Comparison of ENCODE assay signal across 8 cellular contexts in genomic region chr10:73786512-73786885, GRCh38. TPM values are rescaled to one million over a fixed set of nuclear protein-coding genes. Genes with fewer than 3 reads are reported as not detected.
DNase-seq lines count a peak whose midpoint lies in the region; ATAC-seq and TF ChIP-seq lines count a peak whose summit lies in the region.

No MANE protein-coding gene starts in this region.

- no peak overlapping the region for H3K18ac ChIP-seq in trophoblast cell (ENCODE audit: low read length)

- intact Hi-C loops in PC-3 (cut with micrococcal nuclease), result loop anchor here (5.0 kb wide), 1 partner anchor 134 kb away; no protein-coding TSS in a partner anchor

- H3K4me3 ChIP-seq in DOHH2 (ENCODE audit: low read length) (peak overlapping the region; percentile 97), PC-3 (ENCODE audit: low read length) (peak overlapping the region; percentile 80), esophagus (ENCODE audit: low read depth in 1 of 2, low read length in 2 of 2) (peak overlapping the region; percentile 89 to 93), trophoblast cell (ENCODE audit: low read depth, low read length) (peak overlapping the region; percentile 84)

- H3K27ac ChIP-seq in DOHH2 (ENCODE audit: low read depth, low read length), result peak overlapping the region; percentile 77; the same call in 1 of the 2 replicates
- no peak overlapping the region for H3K27ac ChIP-seq in PC-3 (ENCODE audit: low read length)
- peak overlapping the region; percentile 89 to 97 for H3K27ac ChIP-seq in esophagus (ENCODE audit: low read depth in 2 of 2, low read length in 1 of 2)
- no peak overlapping the region for H3K27ac ChIP-seq in trophoblast cell (ENCODE audit: low read depth, low read length)

- WGBS in esophagus, 2 donors, result 5 to 6% methylated on average over 2 of the region's 2 CpGs
- WGBS in trophoblast cell (ENCODE audit: extremely low coverage, insufficient coverage, insufficient read length), result no CpG with 5 or more reads among the region's 2 CpGs

- H3K9me2 ChIP-seq in DOHH2 (replicated peaks; ENCODE audit: control insufficient read depth, low read length) (no peaks in the 10 kb centered on the region), PC-3 (replicated peaks; ENCODE audit: low read length) (no peaks in the 10 kb centered on the region)

- H3K4ac ChIP-seq in trophoblast cell (ENCODE audit: low read depth, low read length), result peak overlapping the region; percentile 77

- peak overlapping the region; percentile 99 for H3K4me2 ChIP-seq in DOHH2 (ENCODE audit: low read length)
- H3K4me2 ChIP-seq in PC-3 (ENCODE audit: low read length), result peak overlapping the region; percentile 85
- H3K4me2 ChIP-seq in trophoblast cell (ENCODE audit: low read length), result peak overlapping the region; percentile 77

- no peak overlapping the region for H2BK120ac ChIP-seq in trophoblast cell (ENCODE audit: insufficient read depth, low read length, poor library complexity)

- POLR2A ChIA-PET in PC-3 (lab: Charles Lee; ENCODE audit: unreplicated experiment), result interaction anchor here (0.5 to 0.9 kb wide), 3 partner anchors 8 to 270 kb away, joined by 3 to 4 read pairs (median 3); a partner anchor contains a TSS

- H2BK5ac ChIP-seq in trophoblast cell (ENCODE audit: low read depth, low read length, poor library complexity), result no peak overlapping the region

- no peak overlapping the region for H3K14ac ChIP-seq in trophoblast cell (ENCODE audit: low read length)

- no peak for TF ChIP-seq CTCF in DOHH2 (IDR thresholded peaks at IDR 0.05; ENCODE audit: low read depth, low read length, poor library complexity, severe bottlenecking)
- 0 out of 2 replicates have a peak, but pooled peaks have one; percentile 47 for TF ChIP-seq CTCF in PC-3 (conservative IDR thresholded peaks at IDR 0.05; ENCODE audit: low read depth, low read length)

- H3K9ac ChIP-seq in PC-3 (ENCODE audit: low read length), result peak overlapping the region; percentile 69
- no peak overlapping the region for H3K9ac ChIP-seq in trophoblast cell (ENCODE audit: low read length)

- in situ Hi-C loops in KBM-7 (cut with MboI; ENCODE audit: low pct_unique_long_range_greater_than_20kb, low sequenced_read_pairs), result no loop called here

- H3K79me2 ChIP-seq in DOHH2 (ENCODE audit: control insufficient read depth, low read length), result peaks cover 53% of the 10 kb centered on the region
- peaks cover 64% of the 10 kb centered on the region for H3K79me2 ChIP-seq in PC-3 (ENCODE audit: low read length)
- peaks cover 17% of the 10 kb centered on the region for H3K79me2 ChIP-seq in trophoblast cell (ENCODE audit: control insufficient read depth, insufficient read depth, low read length, poor library complexity)

- no peak overlapping the region for H3K23ac ChIP-seq in trophoblast cell (ENCODE audit: low read length)

- H4K12ac ChIP-seq in trophoblast cell (ENCODE audit: low read depth, low read length), result no peak overlapping the region

- H2AK5ac ChIP-seq in trophoblast cell (ENCODE audit: low read length), result no peak overlapping the region

- no peak for ATAC-seq in PC-3
- ATAC-seq in HG03354 (IDR thresholded peaks at IDR 0.05; ENCODE audit: poor library complexity, severe bottlenecking, unreplicated experiment), result no peak

- 0 out of 2 replicates have a peak, but pooled peaks cover 6% of the 10 kb centered on the region for H4K20me1 ChIP-seq in DOHH2 (ENCODE audit: control insufficient read depth, insufficient read depth, low read depth, low read length)
- H4K20me1 ChIP-seq in PC-3 (ENCODE audit: low read length), result 0 out of 2 replicates have a peak, but pooled peaks cover 11% of the 10 kb centered on the region

- H3K27me3 ChIP-seq in DOHH2 (ENCODE audit: control insufficient read depth, low read length), result no peaks in the 10 kb centered on the region
- no peaks in the 10 kb centered on the region for H3K27me3 ChIP-seq in PC-3 (ENCODE audit: low read length)
- H3K27me3 ChIP-seq in esophagus (ENCODE audit: control insufficient read depth in 1 of 2, insufficient read depth in 2 of 2, low read length in 2 of 2), result no peaks in the 10 kb centered on the region
- H3K27me3 ChIP-seq in trophoblast cell (ENCODE audit: insufficient read depth, low read length), result no peaks in the 10 kb centered on the region

- H4K91ac ChIP-seq in trophoblast cell (ENCODE audit: low read depth, low read length), result no peak overlapping the region

- no peak overlapping the region for H2BK12ac ChIP-seq in trophoblast cell (ENCODE audit: low read length)

- DNase-seq in PC-3, result no peak
- DNase-seq in trophoblast cell, result no peak
- no peak for DNase-seq in inferior parietal cortex (ENCODE audit: extremely low spot score)
- DNase-seq in RPMI8226, result no peak
- no peak for DNase-seq in KBM-7

- H4K8ac ChIP-seq in trophoblast cell (ENCODE audit: low read depth, low read length), result no peak overlapping the region

- H3K9me3 ChIP-seq in DOHH2 (ENCODE audit: control insufficient read depth, insufficient read depth, low read length), result no peaks in the 10 kb centered on the region
- no peaks in the 10 kb centered on the region for H3K9me3 ChIP-seq in PC-3 (ENCODE audit: low read length)
- no peaks in the 10 kb centered on the region for H3K9me3 ChIP-seq in esophagus (ENCODE audit: control insufficient read depth in 2 of 2, insufficient read depth in 1 of 2, low read depth in 1 of 2, low read length in 1 of 2)
- no peaks in the 10 kb centered on the region for H3K9me3 ChIP-seq in trophoblast cell (ENCODE audit: insufficient read depth, low read depth, low read length)

- peak overlapping the region; percentile 80 for H2AFZ ChIP-seq in PC-3 (ENCODE audit: low read length)
- no peak overlapping the region for H2AFZ ChIP-seq in trophoblast cell (ENCODE audit: insufficient read depth, low read length, poor library complexity)

- peaks cover 22% of the 10 kb centered on the region for H3K36me3 ChIP-seq in DOHH2 (ENCODE audit: control insufficient read depth, low read length)
- peaks cover 22% of the 10 kb centered on the region for H3K36me3 ChIP-seq in PC-3 (ENCODE audit: low read depth, low read length)
- peaks cover 22 to 23% of the 10 kb centered on the region in 2 donors for H3K36me3 ChIP-seq in esophagus (ENCODE audit: control insufficient read depth in 2 of 2, insufficient read depth in 2 of 2, low read length in 1 of 2)
- H3K36me3 ChIP-seq in trophoblast cell (ENCODE audit: control insufficient read depth in 1 of 2, insufficient read depth in 2 of 2, low read length in 2 of 2), result peaks cover 28% of the 10 kb centered on the region in 2 experiments

- CTCF ChIA-PET in PC-3 (lab: Charles Lee), result interaction anchor here (0.6 to 1.3 kb wide), 3 partner anchors 14 to 125 kb away, joined by 3 to 6 read pairs (median 4); no protein-coding TSS in a partner anchor

- no TSS peak for BruUV-seq in PC-3 (replicated peaks; lab: Mats Ljungman, UMichigan)

- peaks cover 34% of the 10 kb centered on the region for H3K4me1 ChIP-seq in DOHH2 (ENCODE audit: control insufficient read depth, low read length)
- peaks cover 28% of the 10 kb centered on the region for H3K4me1 ChIP-seq in PC-3 (ENCODE audit: insufficient read depth, low read length)
- H3K4me1 ChIP-seq in esophagus (ENCODE audit: control insufficient read depth in 2 of 2, insufficient read depth in 2 of 2, low read length in 1 of 2), result peaks cover 4% of the 10 kb centered on the region in 2 donors
- peaks cover 4% of the 10 kb centered on the region in 2 experiments for H3K4me1 ChIP-seq in trophoblast cell (ENCODE audit: control insufficient read depth in 1 of 2, insufficient read depth in 2 of 2, low read length in 2 of 2)

- H3K79me1 ChIP-seq in trophoblast cell (ENCODE audit: low read length), result peaks cover 13% of the 10 kb centered on the region

- H3F3A ChIP-seq in DOHH2 (ENCODE audit: control insufficient read depth, insufficient read depth) (peaks cover 12% of the 10 kb centered on the region), PC-3 (ENCODE audit: low read length, unreplicated experiment) (no peaks in the 10 kb centered on the region)

RNA-seq across cellular contexts. Expression of gene ZSWIM8, which starts 1.1 kb away (rescaled TPM):
- 152 and 173 TPM in 2 replicates for total RNA-seq in PC-3 (2014; rRNA removed)
- polyA plus RNA-seq in esophagus, result 100 to 1,000 TPM; 109 to 156 TPM
- polyA plus RNA-seq in trophoblast cell (2013), result 129 and 133 TPM in 2 replicates

RNA-seq across cellular contexts. Expression of gene CHCHD1, which starts 4.7 kb away (rescaled TPM):
- total RNA-seq in PC-3 (2014; rRNA removed), result 199 and 238 TPM in 2 replicates
- 10 to 100 TPM; 53.5 to 63.5 TPM for polyA plus RNA-seq in esophagus
- polyA plus RNA-seq in trophoblast cell (2013), result 119 and 120 TPM in 2 replicates

RNA-seq across cellular contexts. Expression of gene NDST2, which starts 24.9 kb away (rescaled TPM):
- 53.0 and 89.9 TPM in 2 replicates for total RNA-seq in PC-3 (2014; rRNA removed)
- polyA plus RNA-seq in esophagus, result 10 to 100 TPM; 13.5 to 14.9 TPM
- polyA plus RNA-seq in trophoblast cell (2013), result 13.2 and 14.3 TPM in 2 replicates

RNA-seq across cellular contexts. Expression of gene SEC24C, which starts 42.3 kb away (rescaled TPM):
- 285 and 325 TPM in 2 replicates for total RNA-seq in PC-3 (2014; rRNA removed)
- 10 to 100 TPM; 38.8 to 46.8 TPM for polyA plus RNA-seq in esophagus
- 62.6 and 66.3 TPM in 2 replicates for polyA plus RNA-seq in trophoblast cell (2013)

Comparison
In these comparisons a context has a peak if more than half of its experiments do, and no peak if none do; other contexts are left out.
1. H3K27ac ChIP-seq: peak in DOHH2 (single experiment) and esophagus (2 of 2); none in PC-3 (single experiment) and trophoblast cell (single experiment).
2. Peak in every context shown above with its lines, with median percentiles within 50 percentile points of each other: H3K4me2 ChIP-seq and H3K4me3 ChIP-seq.